Comparison of ENCODE assay signal across 16 cellular contexts in the genomic region with DNA sequence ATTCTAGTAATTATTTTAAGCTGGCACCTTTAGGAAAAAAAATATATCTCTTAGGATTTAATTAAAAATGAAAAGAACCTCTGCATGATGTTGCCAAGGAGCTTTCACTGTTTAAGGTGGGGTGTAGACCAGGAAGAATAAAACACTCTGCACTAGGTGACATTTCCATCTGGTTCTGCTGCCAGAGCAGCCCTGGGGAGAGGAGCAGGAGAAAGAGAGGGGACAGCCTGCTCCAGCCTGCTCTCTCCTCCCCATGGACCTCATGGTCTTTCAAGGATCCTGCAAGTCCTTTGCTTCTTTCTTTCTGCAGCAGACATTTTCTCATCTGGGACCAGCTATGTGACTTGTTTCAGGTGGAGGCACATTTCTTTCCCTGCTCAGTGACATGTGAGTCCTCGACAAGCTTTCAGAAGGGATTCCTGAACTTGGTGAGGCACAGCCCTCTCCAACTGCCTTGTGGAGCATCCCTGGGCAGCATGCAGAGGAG. TPM values are rescaled to one million over a fixed set of nuclear protein-coding genes. Genes with fewer than 3 reads are reported as not detected.
"Had no signal": no experiment of that assay in that cellular context is flagged by ENCODE, and none has a peak within 500 bp of the region (broad histone marks: within the 10 kb centered on the region; RNA-seq: fewer than 3 reads in every experiment).

No MANE protein-coding gene starts in this region.

- H3K27me3 ChIP-seq: ascending aorta, esophagus muscularis mucosa, uterus had no signal

- ATAC-seq: activated CD4-positive, CD25-positive, alpha-beta regulatory T cell treated with anti-CD3 and anti-CD28 coated beads, Interleukin-2, amount 50 U/mL, for 24 hours; stimulated activated naive CD8-positive, alpha-beta T cell treated with anti-CD3 and anti-CD28 coated beads, Interleukin-15, Interleukin-2, amounts not matched to agents 100 U/mL and 50 U/mL, for 24 hours had no signal

- H3K4me1 ChIP-seq: ascending aorta, uterus had no signal

- H3K4me3 ChIP-seq: ascending aorta, esophagus muscularis mucosa, psoas muscle, thoracic aorta, uterus had no signal

- H3K27ac ChIP-seq: esophagus muscularis mucosa, psoas muscle, uterus had no signal

- DNase-seq: activated CD4-positive, alpha-beta T cell treated with anti-CD3 and anti-CD28 coated beads, Interleukin-2, amount 50 U/mL, for 48 hours; activated gamma-delta T cell treated with Interleukin-2 at 50 U/mL for 16 hours; activated naive CD8-positive, alpha-beta T cell treated with anti-CD3 and anti-CD28 coated beads, Interleukin-2, amount 10 ng/mL, durations not matched to agents 7 days and 5 days; activated T-cell treated with anti-CD3 and anti-CD28 coated beads, Interleukin-2, amount 50 U/mL, for 48 hours; glutamatergic neuron; immature natural killer cell; occipital lobe; psoas muscle; stimulated activated CD4-positive, alpha-beta T cell treated with anti-CD3 and anti-CD28 coated beads, Interleukin-2, amount 100 ng/mL, for 24 hours; stimulated activated naive CD8-positive, alpha-beta T cell treated with anti-CD3 and anti-CD28 coated beads, Interleukin-15, Interleukin-2, amounts not matched to agents 100 U/mL and 50 U/mL, for 24 hours; uterus had no signal

- H3K9me3 ChIP-seq: ascending aorta, esophagus muscularis mucosa, psoas muscle, thoracic aorta, uterus had no signal

- H3K36me3 ChIP-seq: ascending aorta, esophagus muscularis mucosa, thoracic aorta, uterus had no signal

RNA-seq across cellular contexts. Expression of gene SSPN, which starts 45.0 kb away (rescaled TPM):
- total RNA-seq: activated naive CD8-positive, alpha-beta T cell treated with anti-CD3 and anti-CD28 coated beads, Interleukin-2, amount 10 ng/mL, durations not matched to agents 7 days and 5 days; T-helper 1 cell treated with Interleukin-12 subunit alpha and Interleukin-12 subunit beta and Interleukin-4 antibody, amounts not matched to agents 30 ng/mL and 1 ng/mL, for 36 hours had no signal
- polyA plus RNA-seq: immature natural killer cell had no signal
